Comparison of ENCODE assay signal across 11 cellular contexts in the genomic region with DNA sequence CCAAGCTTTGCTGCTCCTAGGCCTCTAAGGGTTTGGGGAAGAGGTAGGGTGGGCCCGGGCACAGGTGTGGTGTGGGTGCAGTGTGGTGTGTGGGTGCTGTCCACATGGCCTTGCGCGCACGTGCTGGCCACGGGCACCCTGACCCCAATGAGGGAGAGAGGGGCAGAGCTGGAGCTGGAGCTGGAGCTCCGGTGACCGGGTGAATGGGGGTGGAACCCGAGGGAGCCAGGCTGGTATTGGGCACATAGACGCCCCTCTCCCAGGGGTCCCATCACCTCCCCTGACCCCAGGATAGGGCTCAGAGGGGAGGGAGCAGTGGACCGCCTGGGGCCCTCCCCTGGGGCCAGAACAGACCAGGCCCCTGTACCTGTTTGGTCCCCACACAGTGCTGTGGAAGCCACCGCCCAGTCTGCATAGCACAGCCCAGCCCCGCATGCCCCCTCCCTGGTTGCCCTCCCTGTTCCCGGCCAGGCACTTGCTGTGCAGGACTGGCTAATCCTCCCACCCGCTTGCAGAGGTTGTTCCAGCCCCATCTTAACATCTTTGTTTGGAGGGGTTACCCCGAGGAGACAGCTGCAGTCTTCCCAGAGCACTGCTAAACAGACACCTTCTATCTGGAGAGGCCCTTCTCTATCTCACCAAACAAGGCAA. TPM values are rescaled to one million over a fixed set of nuclear protein-coding genes. Genes with fewer than 3 reads are reported as not detected.
A peak's percentile ranks its signal among the peaks of the same experiment; 100 is the strongest.
DNase-seq lines count a peak whose midpoint lies in the region; ATAC-seq and TF ChIP-seq lines count a peak whose summit lies in the region.
"Had no signal": no experiment of that assay in that cellular context is flagged by ENCODE, and none has a peak within 500 bp of the region (broad histone marks: within the 10 kb centered on the region; RNA-seq: fewer than 3 reads in every experiment).

No MANE protein-coding gene starts in this region.

- H3K4me3 ChIP-seq in Panc1 (ENCODE audit: low read depth in 2 of 2, low read length in 2 of 2) (no peak overlapping the region; a peak in 1 of 4 replicates), esophagus muscularis mucosa (peak overlapping the region; percentile 66 to 75 (median 66)), muscle layer of duodenum (ENCODE audit: low read depth in 1 of 2, low read length in 2 of 2) (peak overlapping the region; percentile 57 to 75)

- BruUV-seq in Panc1 (replicated peaks; lab: Mats Ljungman, UMichigan) = no TSS peak

- H3K4me1 ChIP-seq in Panc1 (ENCODE audit: control insufficient read depth, insufficient read depth, low read length) (no peaks in the 10 kb centered on the region), esophagus muscularis mucosa (peaks cover 28 to 76% (median 68%) of the 10 kb centered on the region in 4 donors), muscle layer of duodenum (ENCODE audit: control insufficient read depth in 1 of 2, insufficient read depth in 2 of 2, low read length in 2 of 2) (peaks cover 15 to 45% of the 10 kb centered on the region in 2 donors)

- peak; percentile 18; the same call in 1 of the 2 replicates for ATAC-seq in Panc1
- ATAC-seq: naive thymus-derived CD4-positive, alpha-beta T cell had no signal

- WGBS in esophagus muscularis mucosa = 38% methylated on average over 6 of the region's 15 CpGs

- TF ChIP-seq CTCF in Panc1 (IDR thresholded peaks at IDR 0.05) (no peak), esophagus muscularis mucosa (IDR thresholded peaks at IDR 0.05) (no peak), type B pancreatic cell (conservative IDR thresholded peaks at IDR 0.05) (no peak)

- H3K36me3 ChIP-seq in Panc1 (ENCODE audit: control insufficient read depth, insufficient read depth, low read length) = 0 out of 2 replicates have a peak, but pooled peaks cover 2% of the 10 kb centered on the region
- H3K36me3 ChIP-seq in esophagus muscularis mucosa = peaks cover 0 to 4% (median 0%) of the 10 kb centered on the region in 4 donors
- no peaks in the 10 kb centered on the region for H3K36me3 ChIP-seq in muscle layer of duodenum (ENCODE audit: control insufficient read depth in 1 of 2, insufficient read depth in 2 of 2, low read length in 2 of 2)

- in situ Hi-C loops in Panc1 (cut with HindIII; ENCODE audit: low pct_unique_long_range_greater_than_20kb, low sequenced_read_pairs) = no loop called here

- no peak for TF ChIP-seq EP300 in esophagus muscularis mucosa (IDR thresholded peaks at IDR 0.05)

- no peak overlapping the region for H3K27ac Mint-ChIP-seq in type B pancreatic cell
- H3K27ac Mint-ChIP-seq: naive thymus-derived CD4-positive, alpha-beta T cell had no signal

- H3K36me3 Mint-ChIP-seq in type B pancreatic cell = no peaks in the 10 kb centered on the region
- H3K36me3 Mint-ChIP-seq: naive thymus-derived CD4-positive, alpha-beta T cell had no signal

- TF ChIP-seq POLR2A in esophagus muscularis mucosa (IDR thresholded peaks at IDR 0.05; ENCODE audit: low read depth) = no peak

- POLR2A ChIA-PET in Panc1 (lab: Charles Lee) = interaction anchor here (0.6 kb wide), 1 partner anchor 77 kb away, joined by 4 read pairs; no protein-coding TSS in a partner anchor

- H3K4me1 Mint-ChIP-seq in type B pancreatic cell (ENCODE audit: unreplicated experiment) = peaks cover 17% of the 10 kb centered on the region

- H3K4me3 Mint-ChIP-seq in type B pancreatic cell = peak overlapping the region; percentile 79

- no peak overlapping the region for H3K27ac ChIP-seq in Panc1 (ENCODE audit: low read length)
- peak overlapping the region; percentile 88 to 91 (median 90) for H3K27ac ChIP-seq in esophagus muscularis mucosa (replicated peaks in 1 of 4)
- peak overlapping the region; percentile 76 for H3K27ac ChIP-seq in muscle layer of duodenum (ENCODE audit: low read length)

- H3K9me3 ChIP-seq in Panc1 (ENCODE audit: control insufficient read depth, insufficient read depth, low read depth, low read length) = no peaks in the 10 kb centered on the region
- no peaks in the 10 kb centered on the region for H3K9me3 ChIP-seq in esophagus muscularis mucosa
- H3K9me3 ChIP-seq in muscle layer of duodenum (ENCODE audit: control insufficient read depth in 1 of 2, low read length in 2 of 2) = no peaks in the 10 kb centered on the region

- H3K27me3 ChIP-seq in Panc1 (ENCODE audit: control insufficient read depth, insufficient read depth, low read length) (peaks cover 3% of the 10 kb centered on the region; the same call in 1 of the 2 replicates), esophagus muscularis mucosa (peaks cover 0 to 12% (median 0%) of the 10 kb centered on the region in 4 donors), muscle layer of duodenum (ENCODE audit: low read depth, low read length) (no peaks in the 10 kb centered on the region)

- no peaks in the 10 kb centered on the region for H3K9me3 Mint-ChIP-seq in type B pancreatic cell
- H3K9me3 Mint-ChIP-seq: naive thymus-derived CD4-positive, alpha-beta T cell had no signal

- no peak for DNase-seq in Panc1 (ENCODE audit: low read depth, low spot score)
- DNase-seq in esophagus muscularis mucosa (ENCODE audit: extremely low spot score) = no peak
- DNase-seq in type B pancreatic cell (ENCODE audit: extremely low spot score, unreplicated experiment) = no peak
- DNase-seq in activated T-cell treated with anti-CD3 and anti-CD28 coated beads, Interleukin-2, amount 50 U/mL, for 48 hours = no peak
- no peak for DNase-seq in NCI-H1930 (lab: John Stamatoyannopoulos, UW)
- no peak for DNase-seq in COLO829 (ENCODE audit: low spot score)
- DNase-seq: naive thymus-derived CD4-positive, alpha-beta T cell; NCI-H1417 treated with DMSO at 0.1 percent for 48 hours had no signal

- CTCF ChIA-PET in Panc1 (lab: Charles Lee) = no interaction called here

- peaks cover 62% of the 10 kb centered on the region for H3K27me3 Mint-ChIP-seq in type B pancreatic cell

- intact Hi-C loops in Panc1 (cut with micrococcal nuclease; ENCODE audit: unreplicated experiment) = no loop called here
- intact Hi-C loops in esophagus muscularis mucosa (cut with DNase I) = no loop called here

RNA-seq across cellular contexts. Expression of gene ADAM33, which starts 1.0 kb away (rescaled TPM):
- total RNA-seq in Panc1 (2021; ENCODE audit: unreplicated experiment) (0.62 TPM), esophagus muscularis mucosa (100 to 1,000 TPM in 1 of 4 donors, 10 to 100 TPM in 3; 45.4 to 144 (median 64.4) TPM), type B pancreatic cell (ENCODE audit: low replicate concordance) (0.29 and 8.2 TPM in 2 replicates)
- polyA plus RNA-seq in Panc1 (2012; ENCODE audit: insufficient read length) = 1.1 TPM
- polyA plus RNA-seq: naive thymus-derived CD4-positive, alpha-beta T cell had no signal

RNA-seq across cellular contexts. Expression of gene GFRA4, which starts 17.6 kb away (rescaled TPM):
- total RNA-seq in Panc1 (2021; ENCODE audit: unreplicated experiment) = not detected
- not detected for polyA plus RNA-seq in Panc1 (2012; ENCODE audit: insufficient read length)
- total RNA-seq in esophagus muscularis mucosa = not detected
- total RNA-seq in type B pancreatic cell (ENCODE audit: low replicate concordance) = not detected in 2 replicates
- total RNA-seq: bronchial epithelial cell; frontal cortex; naive thymus-derived CD4-positive, alpha-beta T cell had no signal
- polyA plus RNA-seq: naive thymus-derived CD4-positive, alpha-beta T cell had no signal

RNA-seq across cellular contexts. Expression of gene SIGLEC1, which starts 31.6 kb away (rescaled TPM):
- 0.03 TPM for total RNA-seq in Panc1 (2021; ENCODE audit: unreplicated experiment)
- polyA plus RNA-seq in Panc1 (2012; ENCODE audit: insufficient read length) = not detected
- total RNA-seq in esophagus muscularis mucosa = 10 to 100 TPM; 13.1 to 18.7 (median 13.8) TPM
- not detected in 2 replicates for total RNA-seq in type B pancreatic cell (ENCODE audit: low replicate concordance)
- total RNA-seq: bronchial epithelial cell had no signal
- polyA plus RNA-seq: naive thymus-derived CD4-positive, alpha-beta T cell had no signal

RNA-seq across cellular contexts. Expression of gene HSPA12B, which starts 51.7 kb away (rescaled TPM):
- total RNA-seq in Panc1 (2021; ENCODE audit: unreplicated experiment) (0.21 TPM), esophagus muscularis mucosa (10 to 100 TPM in 3 of 4 donors, 1 to 10 TPM in 1; 8.9 to 22.2 (median 16.4) TPM), type B pancreatic cell (ENCODE audit: low replicate concordance) (0.10 and 5.2 TPM in 2 replicates)
- polyA plus RNA-seq in Panc1 (2012; ENCODE audit: insufficient read length) = 0.51 TPM
- total RNA-seq: bronchial epithelial cell; naive thymus-derived CD4-positive, alpha-beta T cell had no signal

Comparison
In these comparisons a context has a peak if more than half of its experiments do, and no peak if none do; other contexts are left out.
1. H3K4me3 ChIP-seq: peak in esophagus muscularis mucosa (4 of 4) and muscle layer of duodenum (2 of 2); none in Panc1 (0 of 2).
2. RNA of gene SIGLEC1, which starts 31.6 kb away (total RNA-seq): 13.1 to 18.7 TPM in esophagus muscularis mucosa; 0.03 TPM in Panc1 (single experiment) and not detected in type B pancreatic cell; every median in the first group is over 10 times any median in the second.